In the genomic region with DNA sequence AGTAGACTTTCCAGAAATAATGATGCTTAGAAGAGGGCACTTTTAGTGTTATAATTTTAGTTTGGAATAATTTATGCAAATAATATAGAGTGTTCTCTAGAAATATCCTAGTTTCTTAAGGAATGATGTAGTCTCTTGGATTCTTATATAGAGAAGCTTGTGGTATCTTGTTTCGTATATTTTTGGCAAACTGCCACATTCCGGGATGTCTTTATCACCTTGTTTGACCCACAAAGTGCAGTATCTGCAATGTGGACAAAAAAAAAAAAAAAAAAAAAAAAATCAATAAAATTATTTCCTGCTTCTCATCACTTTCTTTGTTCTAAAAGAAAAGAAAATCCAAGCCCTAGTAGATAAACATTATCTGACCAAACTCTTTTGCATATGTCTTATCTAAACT, we compare ENCODE assay signal across 14 cellular contexts.
DNase-seq lines count a peak whose midpoint lies in the region; TF ChIP-seq lines count a peak whose summit lies in the region.
"Had no signal": no experiment of that assay in that cellular context is flagged by ENCODE, and none has a peak within 500 bp of the region (broad histone marks: within the 10 kb centered on the region; RNA-seq: fewer than 3 reads in every experiment).

No MANE protein-coding gene starts in this region.

- no peaks in the 10 kb centered on the region; the same call in 1 of the 2 replicates for H3K4me1 ChIP-seq in BE2C
- peaks cover 3% of the 10 kb centered on the region for H3K4me1 ChIP-seq in Loucy (ENCODE audit: insufficient read depth, low read length, poor library complexity, severe bottlenecking)
- H3K4me1 ChIP-seq in OCI-LY1 (ENCODE audit: insufficient read depth, low read length, severe bottlenecking), result peaks cover 55% of the 10 kb centered on the region
- H3K4me1 ChIP-seq: BLaER1 treated with 17β-estradiol and CSF1 and Interleukin-3, amounts not matched to agents 10 nM and 100 nM had no signal

- H3K4me1 Mint-ChIP-seq in activated CD4-positive, alpha-beta T cell treated with anti-CD3 and anti-CD28 coated beads, Interleukin-2, amount 10 ng/mL, durations not matched to agents 24 days and 14 days, result no peaks in the 10 kb centered on the region

- H3K27me3 Mint-ChIP-seq in activated CD4-positive, alpha-beta T cell treated with anti-CD3 and anti-CD28 coated beads, Interleukin-2, amount 10 ng/mL, durations not matched to agents 24 days and 14 days, result no peaks in the 10 kb centered on the region
- H3K27me3 Mint-ChIP-seq: activated T-cell treated with anti-CD3 and anti-CD28 coated beads, Interleukin-2, amount 50 U/mL, for 24 hours had no signal

- DNase-seq in BE2C (no peak), epithelial cell of esophagus (ENCODE audit: low read depth) (peak; percentile 48), cerebellar cortex (ENCODE audit: low spot score) (no peak), 8988T (no peak)
- DNase-seq in central memory CD4-positive, alpha-beta T cell, result no peak
- DNase-seq in activated CD4-positive, alpha-beta T cell treated with anti-CD3 and anti-CD28 coated beads, Interleukin-2, amount 10 ng/mL, durations not matched to agents 24 days and 14 days, result no peak
- DNase-seq: activated T-cell treated with anti-CD3 and anti-CD28 coated beads, Interleukin-2, amount 50 U/mL, for 24 hours had no signal

- TF ChIP-seq CTCF in BE2C (IDR thresholded peaks at IDR 0.05; ENCODE audit: low read depth, low read length) (no peak), Loucy (conservative IDR thresholded peaks at IDR 0.05; ENCODE audit: low read length) (no peak), OCI-LY1 (IDR thresholded peaks at IDR 0.05; ENCODE audit: low read length) (no peak), epithelial cell of esophagus (IDR thresholded peaks at IDR 0.05; ENCODE audit: insufficient read depth, low read depth, low read length, missing control alignments) (no peak)

- H3F3A ChIP-seq in Loucy (ENCODE audit: low read depth) (no peaks in the 10 kb centered on the region), OCI-LY1 (ENCODE audit: insufficient read depth, low read length) (no peaks in the 10 kb centered on the region)

- H3K4me3 Mint-ChIP-seq in activated CD4-positive, alpha-beta T cell treated with anti-CD3 and anti-CD28 coated beads, Interleukin-2, amount 10 ng/mL, durations not matched to agents 24 days and 14 days, result no peak overlapping the region
- H3K4me3 Mint-ChIP-seq: activated T-cell treated with anti-CD3 and anti-CD28 coated beads, Interleukin-2, amount 50 U/mL, for 24 hours; immature natural killer cell; T-helper 1 cell treated with Interleukin-12 subunit alpha and Interleukin-12 subunit beta and Interleukin-4 antibody, amounts not matched to agents 30 μg/mL and 1 μg/mL, for 36 hours had no signal

- H2AFZ ChIP-seq in Loucy (ENCODE audit: low read length) (peak overlapping the region; percentile 86), OCI-LY1 (ENCODE audit: low read length) (0 out of 2 replicates have a peak overlapping the region, but pooled peaks have one; percentile 61)

- H3K9me3 ChIP-seq in BE2C, result no peaks in the 10 kb centered on the region
- no peaks in the 10 kb centered on the region for H3K9me3 ChIP-seq in Loucy (ENCODE audit: insufficient read depth, low read depth, low read length)
- H3K9me3 ChIP-seq in OCI-LY1 (ENCODE audit: low read length), result 0 out of 2 replicates have a peak, but pooled peaks cover 2% of the 10 kb centered on the region
- H3K9me3 ChIP-seq: BLaER1 treated with 17β-estradiol and CSF1 and Interleukin-3, amounts not matched to agents 10 nM and 100 nM; body of pancreas had no signal

- peak overlapping the region; percentile 67 for H3K4me3 ChIP-seq in BE2C (ENCODE audit: low read depth, low read length)
- H3K4me3 ChIP-seq in Loucy (ENCODE audit: low read length, poor library complexity, severe bottlenecking), result no peak overlapping the region
- H3K4me3 ChIP-seq in OCI-LY1 (ENCODE audit: low read depth, low read length, poor library complexity, severe bottlenecking), result no peak overlapping the region
- no peak overlapping the region for H3K4me3 ChIP-seq in epithelial cell of esophagus (ENCODE audit: low read length)
- H3K4me3 ChIP-seq: BLaER1 treated with 17β-estradiol and CSF1 and Interleukin-3, amounts not matched to agents 10 nM and 100 nM; body of pancreas had no signal

- H3K27ac ChIP-seq in OCI-LY1 (ENCODE audit: low read depth, low read length, poor library complexity, severe bottlenecking), result peak overlapping the region; percentile 80
- H3K27ac ChIP-seq: BLaER1 treated with 17β-estradiol and CSF1 and Interleukin-3, amounts not matched to agents 10 nM and 100 nM; body of pancreas had no signal

- no peak overlapping the region for H3K4me2 ChIP-seq in Loucy (ENCODE audit: low read depth, low read length, poor library complexity, severe bottlenecking)
- no peak overlapping the region for H3K4me2 ChIP-seq in OCI-LY1 (ENCODE audit: low read length)

- H3K9me3 Mint-ChIP-seq in activated CD4-positive, alpha-beta T cell treated with anti-CD3 and anti-CD28 coated beads, Interleukin-2, amount 10 ng/mL, durations not matched to agents 24 days and 14 days, result no peaks in the 10 kb centered on the region
- H3K9me3 Mint-ChIP-seq: activated T-cell treated with anti-CD3 and anti-CD28 coated beads, Interleukin-2, amount 50 U/mL, for 24 hours; nephron progenitor cell; T-helper 1 cell treated with Interleukin-12 subunit alpha and Interleukin-12 subunit beta and Interleukin-4 antibody, amounts not matched to agents 30 μg/mL and 1 μg/mL, for 36 hours had no signal

- no peaks in the 10 kb centered on the region for H3K36me3 Mint-ChIP-seq in activated CD4-positive, alpha-beta T cell treated with anti-CD3 and anti-CD28 coated beads, Interleukin-2, amount 10 ng/mL, durations not matched to agents 24 days and 14 days (ENCODE audit: low read depth)
- H3K36me3 Mint-ChIP-seq: immature natural killer cell had no signal

- no peaks in the 10 kb centered on the region for H3K36me3 ChIP-seq in BE2C
- H3K36me3 ChIP-seq in Loucy (ENCODE audit: insufficient read depth, low read length), result no peaks in the 10 kb centered on the region
- H3K36me3 ChIP-seq in OCI-LY1 (ENCODE audit: insufficient read depth, low read length), result no peaks in the 10 kb centered on the region; the same call in 1 of the 2 replicates
- H3K36me3 ChIP-seq: BLaER1 treated with 17β-estradiol and CSF1 and Interleukin-3, amounts not matched to agents 10 nM and 100 nM had no signal

- no peaks in the 10 kb centered on the region for H3K27me3 ChIP-seq in BE2C
- no peaks in the 10 kb centered on the region for H3K27me3 ChIP-seq in Loucy (ENCODE audit: insufficient read depth, low read length, poor library complexity, severe bottlenecking)
- no peaks in the 10 kb centered on the region for H3K27me3 ChIP-seq in OCI-LY1 (ENCODE audit: insufficient read depth, low read length)
- H3K27me3 ChIP-seq: BLaER1 treated with 17β-estradiol and CSF1 and Interleukin-3, amounts not matched to agents 10 nM and 100 nM; body of pancreas had no signal

- H3K79me2 ChIP-seq in Loucy (ENCODE audit: insufficient read depth, low read length) (no peaks in the 10 kb centered on the region), OCI-LY1 (ENCODE audit: insufficient read depth, low read length) (no peaks in the 10 kb centered on the region)

- H4K20me1 ChIP-seq in Loucy (ENCODE audit: insufficient read depth, low read length, poor library complexity, severe bottlenecking) (no peaks in the 10 kb centered on the region), OCI-LY1 (ENCODE audit: insufficient read depth, low read length) (no peaks in the 10 kb centered on the region)
- H4K20me1 ChIP-seq: BLaER1 treated with 17β-estradiol and CSF1 and Interleukin-3, amounts not matched to agents 10 nM and 100 nM had no signal

- H3K27ac Mint-ChIP-seq in activated CD4-positive, alpha-beta T cell treated with anti-CD3 and anti-CD28 coated beads, Interleukin-2, amount 10 ng/mL, durations not matched to agents 24 days and 14 days, result no peak overlapping the region
- H3K27ac Mint-ChIP-seq: activated T-cell treated with anti-CD3 and anti-CD28 coated beads, Interleukin-2, amount 50 U/mL, for 24 hours; immature natural killer cell; nephron progenitor cell; T-helper 1 cell treated with Interleukin-12 subunit alpha and Interleukin-12 subunit beta and Interleukin-4 antibody, amounts not matched to agents 30 μg/mL and 1 μg/mL, for 36 hours had no signal

- H3K9me2 ChIP-seq in Loucy (replicated peaks; ENCODE audit: low read depth, low read length), result no peaks in the 10 kb centered on the region
- no peaks in the 10 kb centered on the region for H3K9me2 ChIP-seq in OCI-LY1 (ENCODE audit: low read depth, low read length)

- intact Hi-C loops in activated CD4-positive, alpha-beta T cell treated with anti-CD3 and anti-CD28 coated beads, Interleukin-2, amount 10 ng/mL, durations not matched to agents 24 days and 14 days (cut with micrococcal nuclease), result loop anchor here (5.0 to 10.0 kb wide), 2 partner anchors 649 to 798 kb away; no protein-coding TSS in a partner anchor

- H3K9ac ChIP-seq in Loucy (ENCODE audit: low read depth, low read length, poor library complexity, severe bottlenecking), result no peak overlapping the region
- H3K9ac ChIP-seq in OCI-LY1 (ENCODE audit: low read length), result no peak overlapping the region
- H3K9ac ChIP-seq: BLaER1 treated with 17β-estradiol and CSF1 and Interleukin-3, amounts not matched to agents 10 nM and 100 nM had no signal
